8 cellular contexts compared by ENCODE assay signal in genomic region chr2:175690113-175690716, GRCh38.
DNase-seq lines count a peak whose midpoint lies in the region; ATAC-seq and TF ChIP-seq lines count a peak whose summit lies in the region.

No MANE protein-coding gene starts in this region.

- in situ Hi-C loops in transverse colon (cut with MboI; ENCODE audit: low pct_ligation_motif_present in 1 of 4, low pct_unique_long_range_greater_than_20kb in 1 of 4, low sequenced_read_pairs in 3 of 4): loop anchor here in 2 of 4 donors (25.0 kb wide), 2 partner anchors 328 to 397 kb away; partner anchors contain the start of genes EVX2 (in 1 of the 2), HOXD12 (in 1 of the 2) and HOXD13 (in 1 of the 2)

- no peaks in the 10 kb centered on the region for H3K36me3 ChIP-seq in transverse colon

- H3K4me1 ChIP-seq in transverse colon: no peaks in the 10 kb centered on the region

- TF ChIP-seq POLR2A in transverse colon (IDR thresholded peaks at IDR 0.05): no peak

- no peak for TF ChIP-seq EP300 in transverse colon (IDR thresholded peaks at IDR 0.05; ENCODE audit: low read depth)

- H3K27me3 ChIP-seq in transverse colon: peaks cover 47% of the 10 kb centered on the region

- DNase-seq in AML-193 (lab: John Stamatoyannopoulos, UW): peak; percentile 53 to 71
- DNase-seq in GM12864 (ENCODE audit: low read depth): peak; percentile 24
- peak; percentile 79 for DNase-seq in NCI-H82 (lab: John Stamatoyannopoulos, UW)
- peak; percentile 80 to 83 for DNase-seq in cardiac fibroblast (ENCODE audit: low read depth in 2 of 2)
- peak; percentile 87 for DNase-seq in left kidney (ENCODE audit: low read depth, low spot score)
- peak; percentile 24 for DNase-seq in transverse colon

- WGBS in transverse colon (ENCODE audit: low coverage in 1 of 2), 2 donors: 4 to 15% methylated on average over 3 of the region's 3 CpGs

- peak; percentile 52 for TF ChIP-seq CTCF in GM12864 (IDR thresholded peaks at IDR 0.05; ENCODE audit: low read depth, low read length, missing control alignments)
- peak; percentile 67 for TF ChIP-seq CTCF in cardiac fibroblast (IDR thresholded peaks at IDR 0.05; ENCODE audit: low read depth, low read length)
- peak; percentile 70 to 76 (median 72) for TF ChIP-seq CTCF in transverse colon (IDR thresholded peaks at IDR 0.05)

- H3K9me3 ChIP-seq in transverse colon: no peaks in the 10 kb centered on the region

- ATAC-seq in HG03342 (IDR thresholded peaks at IDR 0.05; ENCODE audit: unreplicated experiment) (peak; percentile 66), GM21423 (IDR thresholded peaks at IDR 0.05; ENCODE audit: unreplicated experiment) (no peak)

- intact Hi-C loops in transverse colon (cut with DNase I; ENCODE audit: low total_unique reads): loop anchor here (2.0 kb wide), 1 partner anchor 405 kb away; no protein-coding TSS in a partner anchor

- no peak overlapping the region for H3K27ac ChIP-seq in transverse colon

- H3K4me3 ChIP-seq in GM12864 (ENCODE audit: low read depth, low read length): no peak overlapping the region
- H3K4me3 ChIP-seq in cardiac fibroblast (replicated peaks in 1 of 2; ENCODE audit: low read depth in 2 of 2, low read length in 2 of 2): no peak overlapping the region
- H3K4me3 ChIP-seq in transverse colon: no peak overlapping the region

Comparison
In these comparisons a context has a peak if more than half of its experiments do, and no peak if none do; other contexts are left out.
1. DNase-seq: peak in every context shown above with its lines; median percentile 87 in left kidney; 82 in cardiac fibroblast; 79 in NCI-H82; 62 in AML-193; 24 in GM12864; 24 in transverse colon.